1 cellular context compared by ENCODE assay signal in the genomic region with DNA sequence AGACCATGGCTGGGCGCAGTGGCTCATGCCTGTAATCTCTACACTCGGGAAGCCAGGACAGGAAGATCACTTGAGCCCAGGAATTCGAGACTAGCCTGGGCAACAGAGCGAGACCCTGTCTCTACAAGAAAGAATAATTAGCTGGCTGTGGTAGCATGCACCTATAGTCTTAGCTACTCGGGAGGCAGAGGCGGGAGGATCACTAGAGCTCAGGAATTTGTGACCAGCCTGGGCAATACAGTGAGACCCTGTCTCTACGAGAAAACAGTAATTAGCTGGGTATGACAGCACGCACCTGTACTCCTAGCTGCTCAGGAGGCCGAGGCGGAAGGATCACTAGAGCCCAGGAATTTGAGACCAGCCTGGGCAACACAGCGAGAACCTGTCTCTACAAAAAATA.
TF ChIP-seq lines count a peak whose summit lies in the region.

No MANE protein-coding gene starts in this region.

TF ChIP-seq in GM12891, 5 proteins besides CTCF, POLR2A, EP300 and RAD21:
- TF ChIP-seq POU2F2 (IDR thresholded peaks at IDR 0.05; ENCODE audit: low read depth, low read length) (no peak), POLR2AphosphoS5 (IDR thresholded peaks at IDR 0.05; ENCODE audit: low read depth, low read length) (no peak), PAX5 (IDR thresholded peaks at IDR 0.05; ENCODE audit: insufficient read depth, low read length, severe bottlenecking) (no peak), SPI1 (IDR thresholded peaks at IDR 0.05; ENCODE audit: low read depth, low read length) (no peak), TAF1 (IDR thresholded peaks at IDR 0.05; ENCODE audit: low read depth, low read length) (no peak)
TF ChIP-seq in GM12891: peak in this region for 0.
